In genomic region chr1:166410083-166410385, GRCh38 we compare ENCODE assay signal across 22 cellular contexts.
"Had no signal": no experiment of that assay in that cellular context is flagged by ENCODE, and none has a peak within 500 bp of the region (broad histone marks: within the 10 kb centered on the region; RNA-seq: fewer than 3 reads in every experiment).

No MANE protein-coding gene starts in this region.

- H3K36me3 ChIP-seq: esophagus squamous epithelium, gastrocnemius medialis, heart right ventricle, left lung, lower lobe of right lung had no signal

- H3K27ac ChIP-seq: coronary artery, epithelial cell of prostate, esophagus squamous epithelium, gastrocnemius medialis, heart right ventricle, left lung, lower lobe of right lung had no signal

- H3K4me1 ChIP-seq: esophagus squamous epithelium, gastrocnemius medialis, heart right ventricle, left lung, lower lobe of right lung had no signal

- H3K4me1 Mint-ChIP-seq: mesothelial cell of epicardium, naive B cell had no signal

- H3K4me3 Mint-ChIP-seq: mesothelial cell of epicardium, naive B cell had no signal

- DNase-seq: dermis blood vessel endothelial cell; effector CD8-positive, alpha-beta T cell; erythroblast; esophagus squamous epithelium; foreskin fibroblast; foreskin melanocyte; gastrocnemius medialis; glutamatergic neuron; head of caudate nucleus; heart right ventricle; hippocampal formation; left cardiac atrium; left lung; left ventricle myocardium superior; lower lobe of right lung; mesenchymal stem cell; mucosa of descending colon; naive B cell had no signal

- H3K9me3 ChIP-seq: gastrocnemius medialis, mucosa of descending colon had no signal

- ATAC-seq: esophagus mucosa, gastrocnemius medialis, heart right ventricle, left cardiac atrium, left lung, left ventricle myocardium superior, lower lobe of right lung, mucosa of descending colon had no signal

- H3K36me3 Mint-ChIP-seq: mesothelial cell of epicardium had no signal

- H3K27me3 ChIP-seq: esophagus squamous epithelium, gastrocnemius medialis, heart right ventricle, left lung had no signal

- H3K4me3 ChIP-seq: coronary artery, esophagus squamous epithelium, gastrocnemius medialis, heart right ventricle, left lung, lower lobe of right lung, mucosa of descending colon had no signal

- H3K27ac Mint-ChIP-seq: mesothelial cell of epicardium, naive B cell had no signal
